In genomic region chr15:92528736-92529135, GRCh38 we compare ENCODE assay signal across 20 cellular contexts.
"Had no signal": no experiment of that assay in that cellular context is flagged by ENCODE, and none has a peak within 500 bp of the region (broad histone marks: within the 10 kb centered on the region; RNA-seq: fewer than 3 reads in every experiment).

No MANE protein-coding gene starts in this region.

- H3K36me3 ChIP-seq: colonic mucosa, heart left ventricle, sigmoid colon, stomach, thoracic aorta had no signal

- H3K9me3 ChIP-seq: colonic mucosa, heart left ventricle, sigmoid colon, stomach, thoracic aorta had no signal

- H3K4me3 ChIP-seq: colonic mucosa, heart left ventricle, lung, sigmoid colon, stomach, thoracic aorta had no signal

- H3K4me1 ChIP-seq: colonic mucosa had no signal

- H3K27ac ChIP-seq: colonic mucosa, heart left ventricle, thoracic aorta had no signal

- DNase-seq: colonic mucosa; effector CD4-positive, alpha-beta T cell; endodermal cell; foreskin melanocyte; heart left ventricle; hippocampal formation; left colon; left ventricle myocardium superior; mesendoderm; naive thymus-derived CD4-positive, alpha-beta T cell; nephron progenitor cell; sigmoid colon; small intestine; stimulated activated CD4-positive, alpha-beta T cell treated with anti-CD3 and anti-CD28 coated beads, Interleukin-12 subunit alpha, Interleukin-12 subunit beta, amount 100 ng/mL, for 4 hours; stimulated activated naive CD4-positive, alpha-beta T cell; stomach; substantia nigra; trophoblast cell had no signal

- H3K27me3 ChIP-seq: colonic mucosa, heart left ventricle, sigmoid colon had no signal

- ATAC-seq: heart left ventricle; left colon; left ventricle myocardium superior; naive thymus-derived CD4-positive, alpha-beta T cell had no signal
